1 cellular context compared by ENCODE assay signal in the genomic region with DNA sequence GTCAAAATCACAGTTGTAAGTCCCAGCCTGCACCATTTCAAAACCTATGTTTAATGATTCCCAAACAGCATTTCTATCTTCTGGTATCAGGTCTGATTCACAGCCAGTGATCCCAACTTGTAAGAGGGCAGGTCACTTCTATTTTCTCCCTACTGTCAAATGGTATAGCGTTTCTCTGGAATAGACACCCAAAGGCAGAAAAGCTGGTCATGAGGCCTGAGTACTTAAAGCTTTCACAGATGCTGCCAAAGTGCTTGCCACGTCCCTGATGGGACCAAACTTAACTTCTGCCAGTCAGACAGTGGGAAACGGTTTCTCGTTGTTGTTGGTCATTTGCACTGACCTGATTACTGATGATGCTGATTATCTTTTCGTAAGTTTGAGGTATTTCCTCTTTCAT.
TF ChIP-seq lines count a peak whose summit lies in the region.

No MANE protein-coding gene starts in this region.

TF ChIP-seq in SK-N-SH treated with all-trans-retinoic acid at 6 μM for 48 hours, 23 proteins besides CTCF, POLR2A, EP300 and RAD21 (continued from another document):
- TF ChIP-seq, protein P1, sequence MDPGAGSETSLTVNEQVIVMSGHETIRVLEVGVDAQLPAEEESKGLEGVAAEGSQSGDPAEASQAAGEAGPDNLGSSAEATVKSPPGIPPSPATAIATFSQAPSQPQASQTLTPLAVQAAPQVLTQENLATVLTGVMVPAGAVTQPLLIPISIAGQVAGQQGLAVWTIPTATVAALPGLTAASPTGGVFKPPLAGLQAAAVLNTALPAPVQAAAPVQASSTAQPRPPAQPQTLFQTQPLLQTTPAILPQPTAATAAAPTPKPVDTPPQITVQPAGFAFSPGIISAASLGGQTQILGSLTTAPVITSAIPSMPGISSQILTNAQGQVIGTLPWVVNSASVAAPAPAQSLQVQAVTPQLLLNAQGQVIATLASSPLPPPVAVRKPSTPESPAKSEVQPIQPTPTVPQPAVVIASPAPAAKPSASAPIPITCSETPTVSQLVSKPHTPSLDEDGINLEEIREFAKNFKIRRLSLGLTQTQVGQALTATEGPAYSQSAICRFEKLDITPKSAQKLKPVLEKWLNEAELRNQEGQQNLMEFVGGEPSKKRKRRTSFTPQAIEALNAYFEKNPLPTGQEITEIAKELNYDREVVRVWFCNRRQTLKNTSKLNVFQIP (CRISPR knock-in tag; IDR thresholded peaks at IDR 0.05; ENCODE audit: borderline replicate concordance, low read depth) = no peak
- TF ChIP-seq, protein P2, sequence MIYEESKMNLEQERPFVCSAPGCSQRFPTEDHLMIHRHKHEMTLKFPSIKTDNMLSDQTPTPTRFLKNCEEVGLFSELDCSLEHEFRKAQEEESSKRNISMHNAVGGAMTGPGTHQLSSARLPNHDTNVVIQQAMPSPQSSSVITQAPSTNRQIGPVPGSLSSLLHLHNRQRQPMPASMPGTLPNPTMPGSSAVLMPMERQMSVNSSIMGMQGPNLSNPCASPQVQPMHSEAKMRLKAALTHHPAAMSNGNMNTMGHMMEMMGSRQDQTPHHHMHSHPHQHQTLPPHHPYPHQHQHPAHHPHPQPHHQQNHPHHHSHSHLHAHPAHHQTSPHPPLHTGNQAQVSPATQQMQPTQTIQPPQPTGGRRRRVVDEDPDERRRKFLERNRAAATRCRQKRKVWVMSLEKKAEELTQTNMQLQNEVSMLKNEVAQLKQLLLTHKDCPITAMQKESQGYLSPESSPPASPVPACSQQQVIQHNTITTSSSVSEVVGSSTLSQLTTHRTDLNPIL (CRISPR knock-in tag; IDR thresholded peaks at IDR 0.05; ENCODE audit: low read depth) = no peak
